Comparison of ENCODE assay signal across 1 cellular context in genomic region chr13:50081899-50082425, GRCh38.
TF ChIP-seq lines count a peak whose summit lies in the region.

No MANE protein-coding gene starts in this region.

TF ChIP-seq in HepG2, 621 proteins besides CTCF, POLR2A, EP300 and RAD21 (continued from another document and continues in another):
- TF ChIP-seq BCL3 (CRISPR knock-in tag; IDR thresholded peaks at IDR 0.05) (no peak), NFKB2 (CRISPR knock-in tag; IDR thresholded peaks at IDR 0.05; ENCODE audit: borderline replicate concordance) (no peak), DR1 (CRISPR knock-in tag; IDR thresholded peaks at IDR 0.05) (no peak), CBX1 (IDR thresholded peaks at IDR 0.05; ENCODE audit: low read depth) (no peak), NCOA2 (CRISPR knock-in tag; IDR thresholded peaks at IDR 0.05) (peak; percentile 38; the same call in 1 of the 2 replicates), REPIN1 (CRISPR knock-in tag; IDR thresholded peaks at IDR 0.05; ENCODE audit: borderline replicate concordance, low read depth) (peak; percentile 56; the same call in 1 of the 2 replicates), BHLHE40 (IDR thresholded peaks at IDR 0.05; ENCODE audit: low read length) (no peak), ZNF83 (CRISPR knock-in tag; IDR thresholded peaks at IDR 0.05; ENCODE audit: borderline replicate concordance) (no peak), ZBTB21 (CRISPR knock-in tag; IDR thresholded peaks at IDR 0.05) (no peak), NFIB (CRISPR knock-in tag; IDR thresholded peaks at IDR 0.05; ENCODE audit: borderline replicate concordance) (no peak), ZNF614 (CRISPR knock-in tag; IDR thresholded peaks at IDR 0.05; ENCODE audit: borderline replicate concordance) (0 out of 2 replicates have a peak, but pooled peaks have one; percentile 21), CCAR2 (optimal IDR thresholded peaks at IDR 0.05; ENCODE audit: low read depth, low read length) (no peak), ZBTB7B (CRISPR knock-in tag; IDR thresholded peaks at IDR 0.05) (0 out of 2 replicates have a peak, but pooled peaks have one; percentile 10), PBX2 (CRISPR knock-in tag; IDR thresholded peaks at IDR 0.05) (peak; percentile 30; the same call in 1 of the 2 replicates), MTA3 (CRISPR knock-in tag; IDR thresholded peaks at IDR 0.05) (no peak), ZNF343 (CRISPR knock-in tag; IDR thresholded peaks at IDR 0.05) (no peak), KLF16 (CRISPR knock-in tag; IDR thresholded peaks at IDR 0.05) (peak in 1 of 2 experiments; percentile 48; a peak in 1 of 4 replicates), ZNF670 (CRISPR knock-in tag; IDR thresholded peaks at IDR 0.05; ENCODE audit: borderline replicate concordance) (no peak), ZNF331 (CRISPR knock-in tag; IDR thresholded peaks at IDR 0.05) (no peak), ZBTB39 (CRISPR knock-in tag; IDR thresholded peaks at IDR 0.05) (no peak), ZNF33B (CRISPR knock-in tag; IDR thresholded peaks at IDR 0.05) (no peak), SRF (IDR thresholded peaks at IDR 0.05; ENCODE audit: low read depth, low read length) (no peak), ELF4 (CRISPR knock-in tag; IDR thresholded peaks at IDR 0.05; ENCODE audit: borderline replicate concordance) (0 out of 2 replicates have a peak, but pooled peaks have one; percentile 16), BCLAF1 (IDR thresholded peaks at IDR 0.05) (no peak), ZNF468 (CRISPR knock-in tag; IDR thresholded peaks at IDR 0.05) (no peak), ZBTB38 (CRISPR knock-in tag; IDR thresholded peaks at IDR 0.05) (no peak), MAFF (IDR thresholded peaks at IDR 0.05; ENCODE audit: low read depth, low read length) (no peak), SNAPC2 (CRISPR knock-in tag; IDR thresholded peaks at IDR 0.05) (peak; percentile 98), ATF3 (CRISPR knock-in tag; IDR thresholded peaks at IDR 0.05) (no peak), ZNF781 (CRISPR knock-in tag; IDR thresholded peaks at IDR 0.05; ENCODE audit: borderline replicate concordance, not compliant biosample characterization) (peak; percentile 67), ZNF33A (CRISPR knock-in tag; IDR thresholded peaks at IDR 0.05; ENCODE audit: borderline replicate concordance) (no peak), YY1 (IDR thresholded peaks at IDR 0.05; ENCODE audit: insufficient read depth, insufficient replicate concordance, low read depth, low read length) (peak; percentile 89), E2F5 (CRISPR knock-in tag; conservative IDR thresholded peaks at IDR 0.05) (peak; percentile 80), TGIF2 (CRISPR knock-in tag; IDR thresholded peaks at IDR 0.05) (no peak; the same call in 1 of the 2 replicates), ZSCAN29 (CRISPR knock-in tag; conservative IDR thresholded peaks at IDR 0.05) (no peak), ZBTB34 (CRISPR knock-in tag; IDR thresholded peaks at IDR 0.05) (0 out of 2 replicates have a peak, but pooled peaks have one; percentile 26), RXRB (CRISPR knock-in tag; IDR thresholded peaks at IDR 0.05; ENCODE audit: borderline replicate concordance) (no peak), ARHGAP35 (CRISPR knock-in tag; IDR thresholded peaks at IDR 0.05; ENCODE audit: borderline replicate concordance) (0 out of 2 replicates have a peak, but pooled peaks have one; percentile 20), ZNF557 (CRISPR knock-in tag; IDR thresholded peaks at IDR 0.05) (no peak), ZXDC (CRISPR knock-in tag; IDR thresholded peaks at IDR 0.05) (no peak), PBX3 (CRISPR knock-in tag; IDR thresholded peaks at IDR 0.05; ENCODE audit: borderline replicate concordance) (no peak), ZNF550 (CRISPR knock-in tag; IDR thresholded peaks at IDR 0.05; ENCODE audit: borderline replicate concordance) (no peak), ZNF709 (CRISPR knock-in tag; IDR thresholded peaks at IDR 0.05) (peak; percentile 49; the same call in 1 of the 2 replicates), ISL2 (CRISPR knock-in tag; IDR thresholded peaks at IDR 0.05) (no peak), ARNTL (CRISPR knock-in tag; IDR thresholded peaks at IDR 0.05) (no peak), HOXA3 (CRISPR knock-in tag; IDR thresholded peaks at IDR 0.05) (peak; percentile 66), TARDBP (CRISPR knock-in tag; IDR thresholded peaks at IDR 0.05) (peak; percentile 33; the same call in 1 of the 2 replicates), KLF15 (CRISPR knock-in tag; IDR thresholded peaks at IDR 0.05; ENCODE audit: borderline replicate concordance) (no peak), MXD1 (CRISPR knock-in tag; IDR thresholded peaks at IDR 0.05) (0 out of 2 replicates have a peak, but pooled peaks have one; percentile 31), ZNF256 (CRISPR knock-in tag; conservative IDR thresholded peaks at IDR 0.05) (no peak), THRA (CRISPR knock-in tag; IDR thresholded peaks at IDR 0.05; ENCODE audit: borderline replicate concordance) (no peak), TBX3 (IDR thresholded peaks at IDR 0.05; ENCODE audit: borderline replicate concordance) (no peak), NBN (conservative IDR thresholded peaks at IDR 0.05) (no peak), KDM4B (CRISPR knock-in tag; IDR thresholded peaks at IDR 0.05) (no peak), KDM6A (CRISPR knock-in tag; IDR thresholded peaks at IDR 0.05; ENCODE audit: low read depth) (no peak), ZNF432 (CRISPR knock-in tag; IDR thresholded peaks at IDR 0.05; ENCODE audit: borderline replicate concordance) (no peak), ZNF224 (CRISPR knock-in tag; IDR thresholded peaks at IDR 0.05) (peak; percentile 44; the same call in 1 of the 2 replicates)
